In genomic region chr21:38869946-38870345, GRCh38 we compare ENCODE assay signal across 11 cellular contexts.
A peak's percentile ranks its signal among the peaks of the same experiment; 100 is the strongest.
DNase-seq lines count a peak whose midpoint lies in the region; ATAC-seq and TF ChIP-seq lines count a peak whose summit lies in the region.
"Had no signal": no experiment of that assay in that cellular context is flagged by ENCODE, and none has a peak within 500 bp of the region (broad histone marks: within the 10 kb centered on the region; RNA-seq: fewer than 3 reads in every experiment).

No MANE protein-coding gene starts in this region.

- H3K9me3 Mint-ChIP-seq in MCF 10A (ENCODE audit: unreplicated experiment), result no peaks in the 10 kb centered on the region

- no peaks in the 10 kb centered on the region for H3K4me1 ChIP-seq in breast epithelium

- BruUV-seq in MCF 10A (replicated peaks; lab: Mats Ljungman, UMichigan), result no TSS peak

- no peak overlapping the region for H3K27ac ChIP-seq in breast epithelium
- H3K27ac ChIP-seq: sigmoid colon had no signal

- no peaks in the 10 kb centered on the region for H3K9me3 ChIP-seq in breast epithelium
- H3K9me3 ChIP-seq: sigmoid colon had no signal

- DNase-seq in MCF 10A (ENCODE audit: unreplicated experiment) (no peak), breast epithelium (ENCODE audit: low spot score in 2 of 2) (no peak), NCI-H510A treated with DMSO at 0.1 percent for 48 hours (lab: John Stamatoyannopoulos, UW) (peak; percentile 94), epithelial cell of esophagus (ENCODE audit: low read depth) (peak; percentile 29), putamen (ENCODE audit: low spot score) (no peak), ureter (ENCODE audit: low spot score) (no peak)
- DNase-seq: activated naive CD4-positive, alpha-beta T cell treated with Interleukin-2 at 50 U/mL for 16 hours; NCI-H446; sigmoid colon had no signal

- H3K4me3 ChIP-seq in breast epithelium, result no peak overlapping the region
- no peak overlapping the region for H3K4me3 ChIP-seq in epithelial cell of esophagus (ENCODE audit: low read length)
- H3K4me3 ChIP-seq: sigmoid colon had no signal

- no peaks in the 10 kb centered on the region for H3K36me3 ChIP-seq in breast epithelium
- H3K36me3 ChIP-seq: sigmoid colon had no signal

- intact Hi-C loops in MCF 10A (cut with micrococcal nuclease), result no loop called here
- intact Hi-C loops in breast epithelium (cut with DNase I; ENCODE audit: low total_unique reads), result no loop called here

- ATAC-seq in HG03025 (IDR thresholded peaks at IDR 0.05; ENCODE audit: low FRiP score, unreplicated experiment), result no peak
- no peak for ATAC-seq in HG03196 (IDR thresholded peaks at IDR 0.05; ENCODE audit: unreplicated experiment)

- no peak for TF ChIP-seq CTCF in MCF 10A (IDR thresholded peaks at IDR 0.05; ENCODE audit: unreplicated experiment)
- no peak for TF ChIP-seq CTCF in breast epithelium (IDR thresholded peaks at IDR 0.05)
- TF ChIP-seq CTCF in epithelial cell of esophagus (IDR thresholded peaks at IDR 0.05; ENCODE audit: insufficient read depth, low read depth, low read length, missing control alignments), result peak; percentile 36

- no peaks in the 10 kb centered on the region for H3K27me3 Mint-ChIP-seq in MCF 10A (ENCODE audit: insufficient read depth, unreplicated experiment)

- no peaks in the 10 kb centered on the region for H3K27me3 ChIP-seq in breast epithelium
- H3K27me3 ChIP-seq: sigmoid colon had no signal

- H3K36me3 Mint-ChIP-seq in MCF 10A (ENCODE audit: insufficient read depth, unreplicated experiment), result no peaks in the 10 kb centered on the region

- CTCF ChIA-PET in MCF 10A (lab: Yijun Ruan, JAX), result no interaction called here

- H3K4me3 Mint-ChIP-seq in MCF 10A (ENCODE audit: unreplicated experiment), result no peak overlapping the region

- TF ChIP-seq POLR2A in breast epithelium (IDR thresholded peaks at IDR 0.05), result no peak

- peaks cover 7% of the 10 kb centered on the region for H3K4me1 Mint-ChIP-seq in MCF 10A (ENCODE audit: insufficient read depth, unreplicated experiment)

- POLR2A ChIA-PET in MCF 10A (lab: Yijun Ruan, JAX), result interaction anchor here (1.0 to 1.5 kb wide), 2 partner anchors 12 to 34 kb away, joined by 3 to 4 read pairs; no protein-coding TSS in a partner anchor

- peak overlapping the region; percentile 7 for H3K27ac Mint-ChIP-seq in MCF 10A (ENCODE audit: low read depth, unreplicated experiment)

Comparison
In these comparisons a context has a peak if more than half of its experiments do, and no peak if none do; other contexts are left out.
1. DNase-seq: peak in NCI-H510A treated with DMSO at 0.1 percent for 48 hours (single experiment) and epithelial cell of esophagus (single experiment); none in MCF 10A (single experiment), breast epithelium (0 of 2), putamen (single experiment) and ureter (single experiment).